In genomic region chr21:41480086-41480690, GRCh38 we compare ENCODE assay signal across 20 cellular contexts. TPM values are rescaled to one million over a fixed set of nuclear protein-coding genes. Genes with fewer than 3 reads are reported as not detected.
DNase-seq lines count a peak whose midpoint lies in the region; ATAC-seq, FAIRE-seq and TF ChIP-seq lines count a peak whose summit lies in the region.
"Had no signal": no experiment of that assay in that cellular context is flagged by ENCODE, and none has a peak within 500 bp of the region (broad histone marks: within the 10 kb centered on the region; RNA-seq: fewer than 3 reads in every experiment).

No MANE protein-coding gene starts in this region.

- peaks cover 27% of the 10 kb centered on the region for H3K4me1 ChIP-seq in GM23338 (ENCODE audit: insufficient read depth)
- H3K4me1 ChIP-seq in right lobe of liver: peaks cover 0 to 29% (median 13%) of the 10 kb centered on the region in 4 donors
- H3K4me1 ChIP-seq in small intestine (ENCODE audit: control insufficient read depth in 2 of 2, insufficient read depth in 1 of 2, low read depth in 1 of 2, low read length in 1 of 2): peaks cover 3 to 12% of the 10 kb centered on the region in 2 donors
- H3K4me1 ChIP-seq: A549 had no signal

- intact Hi-C loops in right lobe of liver (cut with DNase I): no loop called here

- H3K36me3 Mint-ChIP-seq in GM23338 (ENCODE audit: low read depth) (peaks cover 7% of the 10 kb centered on the region), WTC11 (no peaks in the 10 kb centered on the region)
- no peaks in the 10 kb centered on the region for H3K36me3 Mint-ChIP-seq in activated T-cell treated with anti-CD3 and anti-CD28 coated beads, Interleukin-2, amount 50 U/mL, for 72 hours (ENCODE audit: insufficient read depth in 2 of 2)
- H3K36me3 Mint-ChIP-seq: IgD-negative memory B cell had no signal

- H3K9me3 ChIP-seq in right lobe of liver (no peaks in the 10 kb centered on the region), small intestine (ENCODE audit: control insufficient read depth, low read depth) (no peaks in the 10 kb centered on the region)
- H3K9me3 ChIP-seq: A549 had no signal

- H3K27ac ChIP-seq in GM23338 (ENCODE audit: low read depth) (no peak overlapping the region), right lobe of liver (peak overlapping the region in 1 of 3 donors; percentile 21), small intestine (ENCODE audit: low read depth in 1 of 2, low read length in 1 of 2) (peak overlapping the region; percentile 54 to 60)
- H3K27ac ChIP-seq: A549, C4-2B, PC-9 had no signal

- 0 out of 2 replicates have a peak, but pooled peaks cover 5% of the 10 kb centered on the region for H3F3A ChIP-seq in GM23338 (replicated peaks; ENCODE audit: low read depth)

- no peak overlapping the region for H2AFZ ChIP-seq in GM23338
- H2AFZ ChIP-seq: PC-9 had no signal

- no peaks in the 10 kb centered on the region for H3K27me3 Mint-ChIP-seq in GM23338 (ENCODE audit: insufficient read depth, low read depth, poor library complexity)
- no peaks in the 10 kb centered on the region for H3K27me3 Mint-ChIP-seq in WTC11 (ENCODE audit: low read depth)
- peaks cover 20% of the 10 kb centered on the region for H3K27me3 Mint-ChIP-seq in activated T-cell treated with anti-CD3 and anti-CD28 coated beads, Interleukin-2, amount 50 U/mL, for 72 hours (ENCODE audit: low read depth)

- CTCF ChIA-PET in WTC11 (lab: Charles Lee): interaction anchor here (1.7 to 2.4 kb wide), 2 partner anchors 20 to 197 kb away, joined by 3 to 6 read pairs; no protein-coding TSS in a partner anchor

- DNase-seq in GM23338 (ENCODE audit: low spot score) (no peak), WTC11 (ENCODE audit: low spot score) (no peak), right lobe of liver (peak; percentile 81 to 92 (median 91)), small intestine (peak; percentile 85), H4 (ENCODE audit: low spot score) (no peak), KBM-7 (no peak)
- DNase-seq in activated T-cell treated with anti-CD3 and anti-CD28 coated beads, Interleukin-2, amount 50 U/mL, for 72 hours: no peak
- DNase-seq: COR-L47, DMS53, HCEC 1CT, NCI-H1048, NCI-H2107, NCI-H226, NCI-H526, PC-9, Right ventricle myocardium superior had no signal

- in situ Hi-C loops in KBM-7 (cut with MboI; ENCODE audit: low pct_unique_long_range_greater_than_20kb, low sequenced_read_pairs): no loop called here

- H3K9me3 Mint-ChIP-seq in GM23338 (no peaks in the 10 kb centered on the region), WTC11 (no peaks in the 10 kb centered on the region)
- no peaks in the 10 kb centered on the region for H3K9me3 Mint-ChIP-seq in activated T-cell treated with anti-CD3 and anti-CD28 coated beads, Interleukin-2, amount 50 U/mL, for 72 hours
- H3K9me3 Mint-ChIP-seq: IgD-negative memory B cell had no signal

- H3K36me3 ChIP-seq in GM23338 (ENCODE audit: insufficient read depth) (no peaks in the 10 kb centered on the region), right lobe of liver (peaks cover 0 to 5% (median 2%) of the 10 kb centered on the region in 4 donors), small intestine (ENCODE audit: control insufficient read depth in 2 of 2, insufficient read depth in 2 of 2, low read length in 2 of 2) (peaks cover 3 to 40% of the 10 kb centered on the region in 2 donors)

- H3K4me3 Mint-ChIP-seq in GM23338 (no peak overlapping the region), WTC11 (no peak overlapping the region)
- H3K4me3 Mint-ChIP-seq in activated T-cell treated with anti-CD3 and anti-CD28 coated beads, Interleukin-2, amount 50 U/mL, for 72 hours: no peak overlapping the region
- H3K4me3 Mint-ChIP-seq: IgD-negative memory B cell had no signal

- no peak overlapping the region for H3K4me2 ChIP-seq in GM23338
- H3K4me2 ChIP-seq: A549, PC-9 had no signal

- 42% methylated on average over 14 of the region's 17 CpGs for WGBS in right lobe of liver (ENCODE audit: insufficient coverage, low coverage, low lambda C conversion rate, missing lambda C conversion rate)
- 34 to 70% (median 42%) methylated on average over 17 of the region's 17 CpGs for WGBS in small intestine, 3 donors

- FAIRE-seq in small intestine (lab: Jason Lieb, UNC): no peak
- FAIRE-seq: A549 had no signal

- ATAC-seq in GM23338: no peak
- ATAC-seq in WTC11: no peak
- ATAC-seq in right lobe of liver: peak; percentile 74 to 87 (median 86)
- no peak for ATAC-seq in activated T-cell treated with anti-CD3 and anti-CD28 coated beads, Interleukin-2, amount 50 U/mL, for 72 hours (replicated peaks in 1 of 2)
- ATAC-seq in HG02642 (IDR thresholded peaks at IDR 0.05; ENCODE audit: poor library complexity, unreplicated experiment): no peak
- ATAC-seq: A549 had no signal

- no peaks in the 10 kb centered on the region for H4K20me1 ChIP-seq in GM23338 (replicated peaks; ENCODE audit: insufficient read depth)

- H3K79me2 ChIP-seq in GM23338 (replicated peaks; ENCODE audit: insufficient read depth): no peaks in the 10 kb centered on the region

- H3K27ac Mint-ChIP-seq in GM23338 (peak overlapping the region; percentile 81), WTC11 (peak overlapping the region; percentile 41; the same call in 1 of the 2 replicates)
- no peak overlapping the region for H3K27ac Mint-ChIP-seq in activated T-cell treated with anti-CD3 and anti-CD28 coated beads, Interleukin-2, amount 50 U/mL, for 72 hours
- H3K27ac Mint-ChIP-seq: IgD-negative memory B cell had no signal

- H3K27me3 ChIP-seq in GM23338 (ENCODE audit: insufficient read depth): no peaks in the 10 kb centered on the region
- no peaks in the 10 kb centered on the region for H3K27me3 ChIP-seq in right lobe of liver
- no peaks in the 10 kb centered on the region for H3K27me3 ChIP-seq in small intestine (ENCODE audit: control insufficient read depth in 2 of 2, insufficient read depth in 2 of 2, low read length in 2 of 2)

- TF ChIP-seq POLR2A in right lobe of liver (IDR thresholded peaks at IDR 0.05): no peak

- H3K9me2 ChIP-seq in GM23338 (ENCODE audit: insufficient read depth): no peaks in the 10 kb centered on the region

- no peak for TF ChIP-seq CTCF in GM23338 (conservative IDR thresholded peaks at IDR 0.05; ENCODE audit: low read depth in 2 of 2)
- no peak for TF ChIP-seq CTCF in WTC11 (IDR thresholded peaks at IDR 0.05)
- peak in 1 of 4 donors; percentile 16 for TF ChIP-seq CTCF in right lobe of liver (IDR thresholded peaks at IDR 0.05)

- H3K4me3 ChIP-seq in GM23338 (no peak overlapping the region), right lobe of liver (peak overlapping the region in 1 of 3 donors; percentile 10), small intestine (ENCODE audit: low read depth in 1 of 2, low read length in 2 of 2) (no peak overlapping the region)
- H3K4me3 ChIP-seq: A549, PC-9 had no signal

- POLR2A ChIA-PET in WTC11 (lab: Charles Lee): no interaction called here

- H3K4me1 Mint-ChIP-seq in GM23338 (peaks cover 50% of the 10 kb centered on the region), WTC11 (peaks cover 46% of the 10 kb centered on the region)
- no peaks in the 10 kb centered on the region for H3K4me1 Mint-ChIP-seq in activated T-cell treated with anti-CD3 and anti-CD28 coated beads, Interleukin-2, amount 50 U/mL, for 72 hours (ENCODE audit: low read depth)

TF ChIP-seq in GM23338, 12 proteins besides CTCF, POLR2A, EP300 and RAD21:
- TF ChIP-seq CREB1 (CRISPR knock-in tag; IDR thresholded peaks at IDR 0.05; ENCODE audit: low read depth) (no peak), EZH2phosphoT487 (IDR thresholded peaks at IDR 0.05; ENCODE audit: unreplicated experiment) (no peak), ZNF114 (CRISPR knock-in tag; IDR thresholded peaks at IDR 0.05) (no peak), STAT1 (IDR thresholded peaks at IDR 0.05; ENCODE audit: unreplicated experiment) (no peak)

TF ChIP-seq in WTC11, 78 proteins besides CTCF, POLR2A, EP300 and RAD21 (continues in another document):
- TF ChIP-seq, protein P1, sequence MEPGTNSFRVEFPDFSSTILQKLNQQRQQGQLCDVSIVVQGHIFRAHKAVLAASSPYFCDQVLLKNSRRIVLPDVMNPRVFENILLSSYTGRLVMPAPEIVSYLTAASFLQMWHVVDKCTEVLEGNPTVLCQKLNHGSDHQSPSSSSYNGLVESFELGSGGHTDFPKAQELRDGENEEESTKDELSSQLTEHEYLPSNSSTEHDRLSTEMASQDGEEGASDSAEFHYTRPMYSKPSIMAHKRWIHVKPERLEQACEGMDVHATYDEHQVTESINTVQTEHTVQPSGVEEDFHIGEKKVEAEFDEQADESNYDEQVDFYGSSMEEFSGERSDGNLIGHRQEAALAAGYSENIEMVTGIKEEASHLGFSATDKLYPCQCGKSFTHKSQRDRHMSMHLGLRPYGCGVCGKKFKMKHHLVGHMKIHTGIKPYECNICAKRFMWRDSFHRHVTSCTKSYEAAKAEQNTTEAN (CRISPR knock-in tag; IDR thresholded peaks at IDR 0.05): no peak
- TF ChIP-seq PRRX2 (CRISPR knock-in tag; IDR thresholded peaks at IDR 0.05) (no peak), RORB (CRISPR knock-in tag; IDR thresholded peaks at IDR 0.05) (no peak), ZNF317 (CRISPR knock-in tag; IDR thresholded peaks at IDR 0.05; ENCODE audit: borderline replicate concordance, low read depth) (no peak)

RNA-seq across cellular contexts. Expression of gene TMPRSS2, which starts 27.8 kb away (rescaled TPM):
- total RNA-seq in GM23338 (2014; rRNA removed; shearing (Covaris generic)): 4.9 and 7.1 TPM in 2 replicates
- polyA plus RNA-seq in GM23338 (2016; fragmentation: Nextera tagmentation; extraction: Ambion mirVana) (1.6 and 2.3 TPM in 2 replicates), small intestine (100 to 1,000 TPM; 108 to 167 (median 135) TPM)
- total RNA-seq in WTC11 (2021) (8.5 to 10.4 TPM (median 8.9 TPM) in 3 replicates), right lobe of liver (10 to 100 TPM; 19.3 to 53.7 (median 20.8) TPM)
- total RNA-seq in activated T-cell treated with anti-CD3 and anti-CD28 coated beads, Interleukin-2, amount 50 U/mL, for 72 hours: not detected
- 0.10 TPM in 1 of 2 replicates, not detected in the other for total RNA-seq in H4 (2014; rRNA removed; shearing (Covaris generic))
- total RNA-seq: Right ventricle myocardium superior had no signal
- polyA plus RNA-seq: A549, IgD-negative memory B cell had no signal

RNA-seq across cellular contexts. Expression of gene MX1, which starts 54.1 kb away (rescaled TPM):
- 5.4 and 6.5 TPM in 2 replicates for total RNA-seq in GM23338 (2014; rRNA removed; shearing (Covaris generic))
- polyA plus RNA-seq in GM23338 (2016; fragmentation: Nextera tagmentation; extraction: Ambion mirVana) (2.1 and 3.1 TPM in 2 replicates), small intestine (10 to 100 TPM; 36.0 to 64.9 (median 37.6) TPM)
- total RNA-seq in WTC11 (2021) (3.6 to 4.6 TPM (median 4.0 TPM) in 3 replicates), right lobe of liver (10 to 100 TPM in 4 of 6 experiments, 1 to 10 TPM in 2; 6.1 to 25.4 (median 10.5) TPM)
- total RNA-seq in activated T-cell treated with anti-CD3 and anti-CD28 coated beads, Interleukin-2, amount 50 U/mL, for 72 hours: 100 to 1,000 TPM in 1 of 2 donors, 10 to 100 TPM in 1; 65.2 to 154 TPM
- 38.8 and 39.6 TPM in 2 replicates for total RNA-seq in H4 (2014; rRNA removed; shearing (Covaris generic))

Comparison
In these comparisons a context has a peak if more than half of its experiments do, and no peak if none do; other contexts are left out.
1. ATAC-seq: peak in right lobe of liver (4 of 4); none in GM23338 (single experiment), WTC11 (single experiment), activated T-cell treated with anti-CD3 and anti-CD28 coated beads, Interleukin-2, amount 50 U/mL, for 72 hours (0 of 2) and HG02642 (single experiment).
2. DNase-seq: peak in right lobe of liver (3 of 3) and small intestine (single experiment); none in GM23338 (single experiment), WTC11 (single experiment), activated T-cell treated with anti-CD3 and anti-CD28 coated beads, Interleukin-2, amount 50 U/mL, for 72 hours (0 of 2), H4 (single experiment) and KBM-7 (single experiment).